In the genomic region with DNA sequence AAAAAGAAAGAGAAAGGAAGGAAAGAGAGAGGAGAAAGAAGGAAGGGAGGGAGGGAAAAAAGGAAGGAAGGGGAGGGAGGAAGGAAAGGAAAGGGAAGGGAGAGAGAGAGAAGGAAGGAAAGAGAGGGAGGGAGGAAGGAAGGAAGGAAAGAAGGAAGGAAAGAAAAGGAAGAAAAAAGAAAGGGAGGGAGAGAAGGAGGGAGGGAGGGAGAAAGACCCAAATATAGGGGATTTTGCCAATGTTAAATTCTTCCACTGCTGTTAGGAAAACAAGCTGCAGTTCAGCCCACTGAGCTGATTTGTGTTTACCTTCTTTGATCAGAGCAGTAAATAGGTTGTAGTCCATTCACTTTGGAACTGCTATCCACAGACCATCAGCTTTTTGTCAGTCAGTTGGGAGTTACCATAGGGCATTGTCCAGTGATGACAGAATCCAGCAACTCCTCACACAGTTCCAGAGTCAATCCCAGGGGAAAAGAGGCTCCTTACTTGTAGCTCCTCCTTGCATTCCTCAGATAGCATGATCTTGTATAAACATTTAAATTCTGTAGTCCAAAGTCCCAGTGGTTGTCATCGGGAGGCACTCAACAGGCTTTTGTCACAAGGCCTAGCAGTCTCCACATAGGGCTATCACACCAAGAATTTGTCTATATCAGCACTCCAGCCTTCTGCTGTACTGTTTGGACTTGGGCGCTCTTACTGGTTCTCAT, we compare ENCODE assay signal across 11 cellular contexts. TPM values are rescaled to one million over a fixed set of nuclear protein-coding genes. Genes with fewer than 3 reads are reported as not detected.
DNase-seq lines count a peak whose midpoint lies in the region; ATAC-seq and TF ChIP-seq lines count a peak whose summit lies in the region.
"Had no signal": no experiment of that assay in that cellular context is flagged by ENCODE, and none has a peak within 500 bp of the region (broad histone marks: within the 10 kb centered on the region; RNA-seq: fewer than 3 reads in every experiment).

No MANE protein-coding gene starts in this region.

- H3K4me1 Mint-ChIP-seq in stimulated activated naive B cell treated with anti-CD40 and anti-IgM and Interleukin-4, amounts not matched to agents 10 μg/mL and 1 μg/mL and 100 μg/mL, for 72 hours, result no peaks in the 10 kb centered on the region
- H3K4me1 Mint-ChIP-seq in activated T-helper 1 cell treated with anti-CD3 and anti-CD28 coated beads, Interleukin-12 subunit alpha, Interleukin-12 subunit beta, Interleukin-2, Interleukin-4 antibody, amounts not matched to agents 30 ng/mL and 10 ng/mL and 1 ng/mL, durations not matched to agents 14 hours and 24 hours and 36 hours (ENCODE audit: low read depth), result no peaks in the 10 kb centered on the region

- intact Hi-C loops in body of pancreas (cut with DNase I), result no loop called here
- intact Hi-C loops in left colon (cut with DNase I, micrococcal nuclease), result no loop called here
- intact Hi-C loops in activated T-helper 1 cell treated with anti-CD3 and anti-CD28 coated beads, Interleukin-12 subunit alpha, Interleukin-12 subunit beta, Interleukin-2, Interleukin-4 antibody, amounts not matched to agents 30 ng/mL and 10 ng/mL and 1 ng/mL, durations not matched to agents 14 hours and 24 hours and 36 hours (cut with micrococcal nuclease), result no loop called here
- intact Hi-C loops in uterus (cut with DNase I; ENCODE audit: low total_unique reads), result no loop called here

- ATAC-seq in body of pancreas, result peak; percentile 45
- peak; percentile 97 for ATAC-seq in left colon
- no peak for ATAC-seq in stimulated activated naive B cell treated with anti-CD40 and anti-IgM and Interleukin-4, amounts not matched to agents 10 μg/mL and 1 μg/mL and 100 μg/mL, for 72 hours (replicated peaks)

- H3K27ac ChIP-seq in body of pancreas, result no peak overlapping the region
- peak overlapping the region in 1 of 2 donors; percentile 55 for H3K27ac ChIP-seq in uterus

- peaks cover 29 to 44% of the 10 kb centered on the region in 2 donors for H3K36me3 Mint-ChIP-seq in stimulated activated naive B cell treated with anti-CD40 and anti-IgM and Interleukin-4, amounts not matched to agents 10 μg/mL and 1 μg/mL and 100 μg/mL, for 72 hours
- H3K36me3 Mint-ChIP-seq in activated T-helper 1 cell treated with anti-CD3 and anti-CD28 coated beads, Interleukin-12 subunit alpha, Interleukin-12 subunit beta, Interleukin-2, Interleukin-4 antibody, amounts not matched to agents 30 ng/mL and 10 ng/mL and 1 ng/mL, durations not matched to agents 14 hours and 24 hours and 36 hours (ENCODE audit: low read depth), result peaks cover 22% of the 10 kb centered on the region

- no peaks in the 10 kb centered on the region for H3K9me3 Mint-ChIP-seq in stimulated activated naive B cell treated with anti-CD40 and anti-IgM and Interleukin-4, amounts not matched to agents 10 μg/mL and 1 μg/mL and 100 μg/mL, for 72 hours
- no peaks in the 10 kb centered on the region for H3K9me3 Mint-ChIP-seq in activated T-helper 1 cell treated with anti-CD3 and anti-CD28 coated beads, Interleukin-12 subunit alpha, Interleukin-12 subunit beta, Interleukin-2, Interleukin-4 antibody, amounts not matched to agents 30 ng/mL and 10 ng/mL and 1 ng/mL, durations not matched to agents 14 hours and 24 hours and 36 hours

- H3K4me3 Mint-ChIP-seq in stimulated activated naive B cell treated with anti-CD40 and anti-IgM and Interleukin-4, amounts not matched to agents 10 μg/mL and 1 μg/mL and 100 μg/mL, for 72 hours, result no peak overlapping the region
- H3K4me3 Mint-ChIP-seq in activated T-helper 1 cell treated with anti-CD3 and anti-CD28 coated beads, Interleukin-12 subunit alpha, Interleukin-12 subunit beta, Interleukin-2, Interleukin-4 antibody, amounts not matched to agents 30 ng/mL and 10 ng/mL and 1 ng/mL, durations not matched to agents 14 hours and 24 hours and 36 hours, result no peak overlapping the region

- WGBS in body of pancreas, 2 donors, result 48 to 56% methylated on average over 2 of the region's 2 CpGs

- H3K4me3 ChIP-seq in body of pancreas (no peak overlapping the region), MG63 (no peak overlapping the region), uterus (no peak overlapping the region)

- no peak for TF ChIP-seq POLR2A in body of pancreas (IDR thresholded peaks at IDR 0.05)
- TF ChIP-seq POLR2A in uterus (IDR thresholded peaks at IDR 0.05), result no peak

- H3K36me3 ChIP-seq in body of pancreas (replicated peaks in 1 of 2; ENCODE audit: insufficient read depth in 1 of 2, low read depth in 2 of 2) (peaks cover 3 to 21% of the 10 kb centered on the region in 2 donors), MG63 (peaks cover 21% of the 10 kb centered on the region), uterus (no peaks in the 10 kb centered on the region)

- peak overlapping the region; percentile 38 for H3K27ac Mint-ChIP-seq in stimulated activated naive B cell treated with anti-CD40 and anti-IgM and Interleukin-4, amounts not matched to agents 10 μg/mL and 1 μg/mL and 100 μg/mL, for 72 hours
- H3K27ac Mint-ChIP-seq in activated T-helper 1 cell treated with anti-CD3 and anti-CD28 coated beads, Interleukin-12 subunit alpha, Interleukin-12 subunit beta, Interleukin-2, Interleukin-4 antibody, amounts not matched to agents 30 ng/mL and 10 ng/mL and 1 ng/mL, durations not matched to agents 14 hours and 24 hours and 36 hours, result no peak overlapping the region

- H3K9me3 ChIP-seq in body of pancreas (no peaks in the 10 kb centered on the region), MG63 (no peaks in the 10 kb centered on the region), uterus (no peaks in the 10 kb centered on the region)

- no peaks in the 10 kb centered on the region for H3K27me3 Mint-ChIP-seq in stimulated activated naive B cell treated with anti-CD40 and anti-IgM and Interleukin-4, amounts not matched to agents 10 μg/mL and 1 μg/mL and 100 μg/mL, for 72 hours
- no peaks in the 10 kb centered on the region for H3K27me3 Mint-ChIP-seq in activated T-helper 1 cell treated with anti-CD3 and anti-CD28 coated beads, Interleukin-12 subunit alpha, Interleukin-12 subunit beta, Interleukin-2, Interleukin-4 antibody, amounts not matched to agents 30 ng/mL and 10 ng/mL and 1 ng/mL, durations not matched to agents 14 hours and 24 hours and 36 hours (ENCODE audit: insufficient read depth)

- no peak for TF ChIP-seq CTCF in body of pancreas (IDR thresholded peaks at IDR 0.05)
- TF ChIP-seq CTCF in uterus (IDR thresholded peaks at IDR 0.05), result no peak

- H3K4me1 ChIP-seq in body of pancreas, result peaks cover 5% of the 10 kb centered on the region
- no peaks in the 10 kb centered on the region for H3K4me1 ChIP-seq in uterus

- DNase-seq in GM04504 (ENCODE audit: low read depth), result peak; percentile 74
- DNase-seq in body of pancreas, result peak in 2 of 4 donors; percentile 13 to 32
- DNase-seq in left colon, result peak in 1 of 2 donors; percentile 30
- DNase-seq in stimulated activated naive B cell treated with anti-CD40 and anti-IgM and Interleukin-4, amounts not matched to agents 10 μg/mL and 1 μg/mL and 100 μg/mL, for 72 hours, result no peak
- DNase-seq in activated T-helper 1 cell treated with anti-CD3 and anti-CD28 coated beads, Interleukin-12 subunit alpha, Interleukin-12 subunit beta, Interleukin-2, Interleukin-4 antibody, amounts not matched to agents 30 ng/mL and 10 ng/mL and 1 ng/mL, durations not matched to agents 14 hours and 24 hours and 36 hours (ENCODE audit: low spot score), result no peak
- DNase-seq in MG63, result no peak
- DNase-seq in HUDEP-2 (lab: John Stamatoyannopoulos, UW; ENCODE audit: unreplicated experiment in 76 of 76), result no peak
- DNase-seq in uterus, result no peak
- DNase-seq: activated effector memory CD4-positive, alpha-beta T cell treated with anti-CD3 and anti-CD28 coated beads, Interleukin-2, amount 50 U/mL, for 16 hours; Kasumi-1; midbrain had no signal

- no peaks in the 10 kb centered on the region for H3K27me3 ChIP-seq in body of pancreas
- H3K27me3 ChIP-seq in MG63, result no peaks in the 10 kb centered on the region
- no peaks in the 10 kb centered on the region for H3K27me3 ChIP-seq in uterus

RNA-seq across cellular contexts. Expression of a gene that starts 13.5 kb away (rescaled TPM):
- 10 to 100 TPM in 1 of 2 donors, 1 to 10 TPM in 1; 8.9 to 11.2 TPM for total RNA-seq in body of pancreas
- 10 to 100 TPM; 27.1 to 31.8 TPM for total RNA-seq in left colon
- total RNA-seq in activated T-helper 1 cell treated with anti-CD3 and anti-CD28 coated beads, Interleukin-12 subunit alpha, Interleukin-12 subunit beta, Interleukin-2, Interleukin-4 antibody, amounts not matched to agents 30 ng/mL and 10 ng/mL and 1 ng/mL, durations not matched to agents 14 hours and 24 hours and 36 hours, result 84.1 and 88.1 TPM in 2 replicates
- total RNA-seq in MG63 (2014; rRNA removed; shearing (Covaris generic); ENCODE audit: low replicate concordance), result 68.6 and 72.5 TPM in 2 replicates
- 10 to 100 TPM; 32.3 to 57.5 (median 43.6) TPM for total RNA-seq in uterus

RNA-seq across cellular contexts. Expression of a gene that starts 44.1 kb away (rescaled TPM):
- total RNA-seq in body of pancreas (10 to 100 TPM; 22.6 to 26.7 TPM), left colon (10 to 100 TPM; 64.0 to 68.8 TPM), uterus (10 to 100 TPM; 24.4 to 67.8 (median 56.2) TPM)
- total RNA-seq in activated T-helper 1 cell treated with anti-CD3 and anti-CD28 coated beads, Interleukin-12 subunit alpha, Interleukin-12 subunit beta, Interleukin-2, Interleukin-4 antibody, amounts not matched to agents 30 ng/mL and 10 ng/mL and 1 ng/mL, durations not matched to agents 14 hours and 24 hours and 36 hours, result 22.0 and 23.9 TPM in 2 replicates
- 18.9 and 24.0 TPM in 2 replicates for total RNA-seq in MG63 (2014; rRNA removed; shearing (Covaris generic); ENCODE audit: low replicate concordance)

RNA-seq across cellular contexts. Expression of a gene that starts 55.3 kb away (rescaled TPM):
- total RNA-seq in body of pancreas, result 10 to 100 TPM in 1 of 2 donors, 1 to 10 TPM in 1; 4.6 to 21.0 TPM
- total RNA-seq in left colon, result 10 to 100 TPM in 1 of 2 donors, 1 to 10 TPM in 1; 6.7 to 14.4 TPM
- 28.7 and 33.5 TPM in 2 replicates for total RNA-seq in activated T-helper 1 cell treated with anti-CD3 and anti-CD28 coated beads, Interleukin-12 subunit alpha, Interleukin-12 subunit beta, Interleukin-2, Interleukin-4 antibody, amounts not matched to agents 30 ng/mL and 10 ng/mL and 1 ng/mL, durations not matched to agents 14 hours and 24 hours and 36 hours
- 8.9 and 9.0 TPM in 2 replicates for total RNA-seq in MG63 (2014; rRNA removed; shearing (Covaris generic); ENCODE audit: low replicate concordance)
- total RNA-seq in uterus, result 10 to 100 TPM in 2 of 4 donors, 1 to 10 TPM in 2; 5.1 to 28.9 (median 15.8) TPM

Comparison
In these comparisons a context has a peak if more than half of its experiments do, and no peak if none do; other contexts are left out.
1. ATAC-seq: peak in body of pancreas (single experiment) and left colon (single experiment); none in stimulated activated naive B cell treated with anti-CD40 and anti-IgM and Interleukin-4, amounts not matched to agents 10 μg/mL and 1 μg/mL and 100 μg/mL, for 72 hours (0 of 2).